In the genomic region with DNA sequence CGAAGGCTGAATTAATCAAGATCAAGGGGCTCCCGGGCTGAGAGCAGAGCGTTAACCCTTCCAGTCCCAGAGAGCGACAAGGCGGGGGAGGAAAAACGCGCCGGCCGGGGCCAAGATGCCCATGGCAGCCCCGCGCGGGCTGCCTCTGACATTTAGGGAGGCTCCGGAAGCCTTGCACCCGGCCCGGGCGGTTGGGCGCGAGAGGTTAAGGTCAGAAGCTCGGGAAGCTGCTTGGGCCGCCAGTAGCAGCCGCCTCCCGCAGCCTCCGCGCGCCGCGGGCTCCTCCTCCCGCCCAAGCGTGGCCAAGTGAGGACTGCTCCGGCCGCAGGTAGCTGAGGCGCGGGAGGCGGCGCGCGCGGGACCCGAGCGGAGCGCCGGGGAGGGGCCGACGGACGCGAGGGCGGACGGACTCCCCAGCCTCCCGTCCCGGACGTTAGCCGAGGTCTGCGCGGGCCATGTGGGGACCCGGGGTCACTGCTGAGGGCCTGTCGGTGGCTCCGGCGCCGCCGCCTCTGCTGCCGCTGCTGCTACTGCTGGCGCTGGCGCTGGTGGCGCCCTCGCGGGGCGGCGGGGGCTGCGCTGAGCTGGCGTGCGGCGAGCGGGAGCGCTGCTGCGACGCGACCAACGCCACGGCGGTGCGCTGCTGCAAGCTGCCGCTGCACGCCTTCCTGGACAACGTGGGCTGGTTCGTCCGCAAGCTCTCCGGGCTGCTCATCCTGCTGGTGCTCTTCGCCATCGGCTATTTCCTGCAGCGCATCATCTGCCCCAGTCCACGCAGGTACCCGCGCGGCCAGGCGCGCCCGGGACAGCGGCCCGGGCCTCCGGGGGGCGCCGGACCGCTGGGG, we compare ENCODE assay signal across 1 cellular context.
A peak's percentile ranks its signal among the peaks of the same experiment; 100 is the strongest.
TF ChIP-seq lines count a peak whose summit lies in the region.

A gene (plus strand): TSS at position 242 of the 845 bp plus-strand sequence. CDS start 214 bp downstream, at position 456.

TF ChIP-seq in K562, 482 proteins besides CTCF, POLR2A, EP300 and RAD21 (continued from another document and continues in another):
- TF ChIP-seq, protein P1, sequence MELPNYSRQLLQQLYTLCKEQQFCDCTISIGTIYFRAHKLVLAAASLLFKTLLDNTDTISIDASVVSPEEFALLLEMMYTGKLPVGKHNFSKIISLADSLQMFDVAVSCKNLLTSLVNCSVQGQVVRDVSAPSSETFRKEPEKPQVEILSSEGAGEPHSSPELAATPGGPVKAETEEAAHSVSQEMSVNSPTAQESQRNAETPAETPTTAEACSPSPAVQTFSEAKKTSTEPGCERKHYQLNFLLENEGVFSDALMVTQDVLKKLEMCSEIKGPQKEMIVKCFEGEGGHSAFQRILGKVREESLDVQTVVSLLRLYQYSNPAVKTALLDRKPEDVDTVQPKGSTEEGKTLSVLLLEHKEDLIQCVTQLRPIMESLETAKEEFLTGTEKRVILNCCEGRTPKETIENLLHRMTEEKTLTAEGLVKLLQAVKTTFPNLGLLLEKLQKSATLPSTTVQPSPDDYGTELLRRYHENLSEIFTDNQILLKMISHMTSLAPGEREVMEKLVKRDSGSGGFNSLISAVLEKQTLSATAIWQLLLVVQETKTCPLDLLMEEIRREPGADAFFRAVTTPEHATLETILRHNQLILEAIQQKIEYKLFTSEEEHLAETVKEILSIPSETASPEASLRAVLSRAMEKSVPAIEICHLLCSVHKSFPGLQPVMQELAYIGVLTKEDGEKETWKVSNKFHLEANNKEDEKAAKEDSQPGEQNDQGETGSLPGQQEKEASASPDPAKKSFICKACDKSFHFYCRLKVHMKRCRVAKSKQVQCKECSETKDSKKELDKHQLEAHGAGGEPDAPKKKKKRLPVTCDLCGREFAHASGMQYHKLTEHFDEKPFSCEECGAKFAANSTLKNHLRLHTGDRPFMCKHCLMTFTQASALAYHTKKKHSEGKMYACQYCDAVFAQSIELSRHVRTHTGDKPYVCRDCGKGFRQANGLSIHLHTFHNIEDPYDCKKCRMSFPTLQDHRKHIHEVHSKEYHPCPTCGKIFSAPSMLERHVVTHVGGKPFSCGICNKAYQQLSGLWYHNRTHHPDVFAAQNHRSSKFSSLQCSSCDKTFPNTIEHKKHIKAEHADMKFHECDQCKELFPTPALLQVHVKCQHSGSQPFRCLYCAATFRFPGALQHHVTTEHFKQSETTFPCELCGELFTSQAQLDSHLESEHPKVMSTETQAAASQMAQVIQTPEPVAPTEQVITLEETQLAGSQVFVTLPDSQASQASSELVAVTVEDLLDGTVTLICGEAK (IDR thresholded peaks at IDR 0.05) = no peak
- TF ChIP-seq, protein P1 (CRISPR knock-in tag; IDR thresholded peaks at IDR 0.05) = no peak
- TF ChIP-seq EWSR1 (IDR thresholded peaks at IDR 0.05; ENCODE audit: borderline replicate concordance, low read depth, partially characterized antibody) (no peak), KLF13 (tag; IDR thresholded peaks at IDR 0.05; ENCODE audit: borderline replicate concordance, low read depth) (no peak), FOXA1 (IDR thresholded peaks at IDR 0.05; ENCODE audit: borderline replicate concordance) (no peak), POLR3A (IDR thresholded peaks at IDR 0.05; ENCODE audit: borderline replicate concordance, extremely low read depth, insufficient read depth, insufficient read length) (no peak), ZNF253 (CRISPR knock-in tag; conservative IDR thresholded peaks at IDR 0.05) (no peak), HCFC1 (IDR thresholded peaks at IDR 0.05; ENCODE audit: low read depth, low read length) (no peak), LARP7 (IDR thresholded peaks at IDR 0.05) (no peak), SMARCB1 (IDR thresholded peaks at IDR 0.05; ENCODE audit: insufficient read length, low read depth) (no peak), BRF1 (IDR thresholded peaks at IDR 0.05; ENCODE audit: borderline replicate concordance, extremely low read depth, insufficient read length) (no peak), EP400 (IDR thresholded peaks at IDR 0.05) (no peak), CBFA2T3 (IDR thresholded peaks at IDR 0.05) (no peak), ZFP30 (CRISPR knock-in tag; IDR thresholded peaks at IDR 0.05; ENCODE audit: borderline replicate concordance) (no peak), SNIP1 (IDR thresholded peaks at IDR 0.05; ENCODE audit: low read depth) (no peak), POLR2AphosphoS2 (IDR thresholded peaks at IDR 0.05; ENCODE audit: low read length) (no peak), U2AF2 (optimal IDR thresholded peaks at IDR 0.05; ENCODE audit: low read depth, low read length) (no peak), BRD4 (IDR thresholded peaks at IDR 0.05) (no peak), RBBP5 (IDR thresholded peaks at IDR 0.05; ENCODE audit: borderline replicate concordance, insufficient read depth, low read length, poor library complexity, severe bottlenecking) (peak; percentile 53), SRSF3 (IDR thresholded peaks at IDR 0.05; ENCODE audit: insufficient read depth, low read length) (no peak), U2AF1 (optimal IDR thresholded peaks at IDR 0.05; ENCODE audit: low read depth, low read length) (no peak), ZKSCAN8 (CRISPR knock-in tag; IDR thresholded peaks at IDR 0.05) (no peak), TEAD4 (IDR thresholded peaks at IDR 0.05; ENCODE audit: low read length) (no peak), TEAD4 (CRISPR knock-in tag; IDR thresholded peaks at IDR 0.05; ENCODE audit: borderline replicate concordance) (no peak), CTBP1 (IDR thresholded peaks at IDR 0.05; ENCODE audit: borderline replicate concordance) (peak; percentile 100), ZNF354B (CRISPR knock-in tag; IDR thresholded peaks at IDR 0.05) (no peak), SREBF2 (CRISPR knock-in tag; IDR thresholded peaks at IDR 0.05) (no peak), ZNF444 (CRISPR knock-in tag; IDR thresholded peaks at IDR 0.05) (no peak), HMG20A (CRISPR knock-in tag; conservative IDR thresholded peaks at IDR 0.05) (no peak), EHMT2 (IDR thresholded peaks at IDR 0.05) (no peak), ZFP36 (IDR thresholded peaks at IDR 0.05; ENCODE audit: low read depth, low read length, partially characterized antibody) (no peak)
- TF ChIP-seq, protein P2, sequence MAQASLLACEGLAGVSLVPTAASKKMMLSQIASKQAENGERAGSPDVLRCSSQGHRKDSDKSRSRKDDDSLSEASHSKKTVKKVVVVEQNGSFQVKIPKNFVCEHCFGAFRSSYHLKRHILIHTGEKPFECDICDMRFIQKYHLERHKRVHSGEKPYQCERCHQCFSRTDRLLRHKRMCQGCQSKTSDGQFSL (CRISPR knock-in tag; IDR thresholded peaks at IDR 0.05) = no peak
- TF ChIP-seq, protein P2 (tag; IDR thresholded peaks at IDR 0.05) = no peak
- TF ChIP-seq, protein P3, sequence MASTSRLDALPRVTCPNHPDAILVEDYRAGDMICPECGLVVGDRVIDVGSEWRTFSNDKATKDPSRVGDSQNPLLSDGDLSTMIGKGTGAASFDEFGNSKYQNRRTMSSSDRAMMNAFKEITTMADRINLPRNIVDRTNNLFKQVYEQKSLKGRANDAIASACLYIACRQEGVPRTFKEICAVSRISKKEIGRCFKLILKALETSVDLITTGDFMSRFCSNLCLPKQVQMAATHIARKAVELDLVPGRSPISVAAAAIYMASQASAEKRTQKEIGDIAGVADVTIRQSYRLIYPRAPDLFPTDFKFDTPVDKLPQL (IDR thresholded peaks at IDR 0.05; ENCODE audit: extremely low read depth, insufficient read length) = no peak
- TF ChIP-seq, protein P4, sequence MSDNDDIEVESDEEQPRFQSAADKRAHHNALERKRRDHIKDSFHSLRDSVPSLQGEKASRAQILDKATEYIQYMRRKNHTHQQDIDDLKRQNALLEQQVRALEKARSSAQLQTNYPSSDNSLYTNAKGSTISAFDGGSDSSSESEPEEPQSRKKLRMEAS (CRISPR knock-in tag; IDR thresholded peaks at IDR 0.05) = peak; percentile 69
- TF ChIP-seq, protein P5, sequence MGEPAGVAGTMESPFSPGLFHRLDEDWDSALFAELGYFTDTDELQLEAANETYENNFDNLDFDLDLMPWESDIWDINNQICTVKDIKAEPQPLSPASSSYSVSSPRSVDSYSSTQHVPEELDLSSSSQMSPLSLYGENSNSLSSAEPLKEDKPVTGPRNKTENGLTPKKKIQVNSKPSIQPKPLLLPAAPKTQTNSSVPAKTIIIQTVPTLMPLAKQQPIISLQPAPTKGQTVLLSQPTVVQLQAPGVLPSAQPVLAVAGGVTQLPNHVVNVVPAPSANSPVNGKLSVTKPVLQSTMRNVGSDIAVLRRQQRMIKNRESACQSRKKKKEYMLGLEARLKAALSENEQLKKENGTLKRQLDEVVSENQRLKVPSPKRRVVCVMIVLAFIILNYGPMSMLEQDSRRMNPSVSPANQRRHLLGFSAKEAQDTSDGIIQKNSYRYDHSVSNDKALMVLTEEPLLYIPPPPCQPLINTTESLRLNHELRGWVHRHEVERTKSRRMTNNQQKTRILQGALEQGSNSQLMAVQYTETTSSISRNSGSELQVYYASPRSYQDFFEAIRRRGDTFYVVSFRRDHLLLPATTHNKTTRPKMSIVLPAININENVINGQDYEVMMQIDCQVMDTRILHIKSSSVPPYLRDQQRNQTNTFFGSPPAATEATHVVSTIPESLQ (CRISPR knock-in tag; IDR thresholded peaks at IDR 0.05) = no peak
- TF ChIP-seq, protein P6, sequence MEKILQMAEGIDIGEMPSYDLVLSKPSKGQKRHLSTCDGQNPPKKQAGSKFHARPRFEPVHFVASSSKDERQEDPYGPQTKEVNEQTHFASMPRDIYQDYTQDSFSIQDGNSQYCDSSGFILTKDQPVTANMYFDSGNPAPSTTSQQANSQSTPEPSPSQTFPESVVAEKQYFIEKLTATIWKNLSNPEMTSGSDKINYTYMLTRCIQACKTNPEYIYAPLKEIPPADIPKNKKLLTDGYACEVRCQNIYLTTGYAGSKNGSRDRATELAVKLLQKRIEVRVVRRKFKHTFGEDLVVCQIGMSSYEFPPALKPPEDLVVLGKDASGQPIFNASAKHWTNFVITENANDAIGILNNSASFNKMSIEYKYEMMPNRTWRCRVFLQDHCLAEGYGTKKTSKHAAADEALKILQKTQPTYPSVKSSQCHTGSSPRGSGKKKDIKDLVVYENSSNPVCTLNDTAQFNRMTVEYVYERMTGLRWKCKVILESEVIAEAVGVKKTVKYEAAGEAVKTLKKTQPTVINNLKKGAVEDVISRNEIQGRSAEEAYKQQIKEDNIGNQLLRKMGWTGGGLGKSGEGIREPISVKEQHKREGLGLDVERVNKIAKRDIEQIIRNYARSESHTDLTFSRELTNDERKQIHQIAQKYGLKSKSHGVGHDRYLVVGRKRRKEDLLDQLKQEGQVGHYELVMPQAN (IDR thresholded peaks at IDR 0.05; ENCODE audit: borderline replicate concordance) = no peak
- TF ChIP-seq, protein P7, sequence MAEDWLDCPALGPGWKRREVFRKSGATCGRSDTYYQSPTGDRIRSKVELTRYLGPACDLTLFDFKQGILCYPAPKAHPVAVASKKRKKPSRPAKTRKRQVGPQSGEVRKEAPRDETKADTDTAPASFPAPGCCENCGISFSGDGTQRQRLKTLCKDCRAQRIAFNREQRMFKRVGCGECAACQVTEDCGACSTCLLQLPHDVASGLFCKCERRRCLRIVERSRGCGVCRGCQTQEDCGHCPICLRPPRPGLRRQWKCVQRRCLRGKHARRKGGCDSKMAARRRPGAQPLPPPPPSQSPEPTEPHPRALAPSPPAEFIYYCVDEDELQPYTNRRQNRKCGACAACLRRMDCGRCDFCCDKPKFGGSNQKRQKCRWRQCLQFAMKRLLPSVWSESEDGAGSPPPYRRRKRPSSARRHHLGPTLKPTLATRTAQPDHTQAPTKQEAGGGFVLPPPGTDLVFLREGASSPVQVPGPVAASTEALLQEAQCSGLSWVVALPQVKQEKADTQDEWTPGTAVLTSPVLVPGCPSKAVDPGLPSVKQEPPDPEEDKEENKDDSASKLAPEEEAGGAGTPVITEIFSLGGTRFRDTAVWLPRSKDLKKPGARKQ (CRISPR knock-in tag; IDR thresholded peaks at IDR 0.05) = no peak
- TF ChIP-seq, protein P8, sequence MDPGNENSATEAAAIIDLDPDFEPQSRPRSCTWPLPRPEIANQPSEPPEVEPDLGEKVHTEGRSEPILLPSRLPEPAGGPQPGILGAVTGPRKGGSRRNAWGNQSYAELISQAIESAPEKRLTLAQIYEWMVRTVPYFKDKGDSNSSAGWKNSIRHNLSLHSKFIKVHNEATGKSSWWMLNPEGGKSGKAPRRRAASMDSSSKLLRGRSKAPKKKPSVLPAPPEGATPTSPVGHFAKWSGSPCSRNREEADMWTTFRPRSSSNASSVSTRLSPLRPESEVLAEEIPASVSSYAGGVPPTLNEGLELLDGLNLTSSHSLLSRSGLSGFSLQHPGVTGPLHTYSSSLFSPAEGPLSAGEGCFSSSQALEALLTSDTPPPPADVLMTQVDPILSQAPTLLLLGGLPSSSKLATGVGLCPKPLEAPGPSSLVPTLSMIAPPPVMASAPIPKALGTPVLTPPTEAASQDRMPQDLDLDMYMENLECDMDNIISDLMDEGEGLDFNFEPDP (CRISPR knock-in tag; IDR thresholded peaks at IDR 0.05) = no peak
- TF ChIP-seq, protein P9, sequence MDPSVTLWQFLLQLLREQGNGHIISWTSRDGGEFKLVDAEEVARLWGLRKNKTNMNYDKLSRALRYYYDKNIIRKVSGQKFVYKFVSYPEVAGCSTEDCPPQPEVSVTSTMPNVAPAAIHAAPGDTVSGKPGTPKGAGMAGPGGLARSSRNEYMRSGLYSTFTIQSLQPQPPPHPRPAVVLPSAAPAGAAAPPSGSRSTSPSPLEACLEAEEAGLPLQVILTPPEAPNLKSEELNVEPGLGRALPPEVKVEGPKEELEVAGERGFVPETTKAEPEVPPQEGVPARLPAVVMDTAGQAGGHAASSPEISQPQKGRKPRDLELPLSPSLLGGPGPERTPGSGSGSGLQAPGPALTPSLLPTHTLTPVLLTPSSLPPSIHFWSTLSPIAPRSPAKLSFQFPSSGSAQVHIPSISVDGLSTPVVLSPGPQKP (CRISPR knock-in tag; IDR thresholded peaks at IDR 0.05) = no peak
